Comparison of ENCODE assay signal across 28 cellular contexts in the genomic region with DNA sequence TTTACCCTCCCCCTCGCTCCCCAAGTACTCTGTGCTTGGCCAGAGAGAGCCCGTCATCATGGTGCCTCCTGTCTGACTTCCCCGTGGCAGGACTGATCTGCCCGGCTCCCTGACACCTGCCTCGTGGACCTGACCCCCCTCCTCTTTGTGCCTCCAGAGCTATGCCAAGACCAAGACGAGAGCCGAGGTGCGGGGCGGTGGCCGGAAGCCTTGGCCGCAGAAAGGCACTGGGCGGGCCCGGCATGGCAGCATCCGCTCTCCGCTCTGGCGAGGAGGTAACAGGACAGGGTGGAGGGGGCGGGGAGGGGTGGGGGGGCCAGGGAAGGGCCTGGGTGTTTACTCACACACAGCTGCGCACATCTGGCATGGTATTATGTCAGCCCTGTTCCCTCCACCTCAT. TPM values are rescaled to one million over a fixed set of nuclear protein-coding genes. Genes with fewer than 3 reads are reported as not detected.
"Had no signal": no experiment of that assay in that cellular context is flagged by ENCODE, and none has a peak within 500 bp of the region (broad histone marks: within the 10 kb centered on the region; RNA-seq: fewer than 3 reads in every experiment).

No MANE protein-coding gene starts in this region.

- H3K36me3 ChIP-seq: neural progenitor cell, ovary had no signal

- H3K27me3 ChIP-seq: dorsolateral prefrontal cortex, gastrocnemius medialis, neural progenitor cell, ovary, spleen, testis, tibial artery, vagina had no signal

- H3K4me2 ChIP-seq: neural progenitor cell had no signal

- H3K9ac ChIP-seq: neural progenitor cell had no signal

- H3K27ac ChIP-seq: dorsolateral prefrontal cortex, epithelial cell of prostate, gastrocnemius medialis, neural progenitor cell, ovary, psoas muscle, skin epidermis, testis, tibial artery, vagina had no signal

- H3K27me3 Mint-ChIP-seq: stimulated activated memory B cell treated with anti-CD40 and anti-IgM and Interleukin-4, amounts not matched to agents 10 μg/mL and 1 μg/mL and 100 μg/mL, for 72 hours had no signal

- H3K9me3 ChIP-seq: gastrocnemius medialis, ovary, psoas muscle, spleen, testis, tibial artery, vagina had no signal

- ATAC-seq: esophagus mucosa; gastrocnemius medialis; left lobe of liver; psoas muscle; right cardiac atrium; stimulated activated memory B cell treated with anti-CD40 and anti-IgM and Interleukin-4, amounts not matched to agents 10 μg/mL and 1 μg/mL and 100 μg/mL, for 72 hours; stimulated activated naive CD8-positive, alpha-beta T cell treated with anti-CD3 and anti-CD28 coated beads, Interleukin-15, Interleukin-2, amounts not matched to agents 100 U/mL and 50 U/mL, for 24 hours had no signal

- H2AFZ ChIP-seq: neural progenitor cell had no signal

- DNase-seq: dorsolateral prefrontal cortex; effector CD4-positive, alpha-beta T cell; endodermal cell; foreskin fibroblast; gastrocnemius medialis; head of caudate nucleus; mammary epithelial cell; nucleus accumbens; posterior cingulate gyrus; psoas muscle; right cardiac atrium; spleen; stimulated activated CD4-positive, alpha-beta T cell treated with anti-CD3 and anti-CD28 coated beads, Interleukin-4, amount 100 ng/mL, for 4 hours; stimulated activated naive CD8-positive, alpha-beta T cell treated with anti-CD3 and anti-CD28 coated beads, Interleukin-15, Interleukin-2, amounts not matched to agents 100 U/mL and 50 U/mL, for 24 hours; testis; tibial artery had no signal

- H3K4me3 Mint-ChIP-seq: endodermal cell; neural progenitor cell; stimulated activated memory B cell treated with anti-CD40 and anti-IgM and Interleukin-4, amounts not matched to agents 10 μg/mL and 1 μg/mL and 100 μg/mL, for 72 hours had no signal

- H3K9me3 Mint-ChIP-seq: endodermal cell; nephron; neural progenitor cell; stimulated activated memory B cell treated with anti-CD40 and anti-IgM and Interleukin-4, amounts not matched to agents 10 μg/mL and 1 μg/mL and 100 μg/mL, for 72 hours had no signal

- H3K27ac Mint-ChIP-seq: endodermal cell, nephron, neural progenitor cell had no signal

- FAIRE-seq: colon, keratinocyte had no signal

- H3K4me3 ChIP-seq: dorsolateral prefrontal cortex, gastrocnemius medialis, neural progenitor cell, ovary, psoas muscle, skin epidermis, spleen, testis, tibial artery, vagina had no signal

RNA-seq across cellular contexts. Expression of a gene that starts 30.2 kb away (rescaled TPM):
- total RNA-seq: cerebellum, esophagus mucosa, gastrocnemius medialis, vagina had no signal

RNA-seq across cellular contexts. Expression of a gene that starts 33.2 kb away (rescaled TPM):
- total RNA-seq: gastrocnemius medialis had no signal
